9 cellular contexts compared by ENCODE assay signal in genomic region chr3:13111173-13111873, GRCh38. TPM values are rescaled to one million over a fixed set of nuclear protein-coding genes. Genes with fewer than 3 reads are reported as not detected.
DNase-seq lines count a peak whose midpoint lies in the region; ATAC-seq and TF ChIP-seq lines count a peak whose summit lies in the region.
"Had no signal": no experiment of that assay in that cellular context is flagged by ENCODE, and none has a peak within 500 bp of the region (broad histone marks: within the 10 kb centered on the region; RNA-seq: fewer than 3 reads in every experiment).

No MANE protein-coding gene starts in this region.

- no peaks in the 10 kb centered on the region for H3K36me3 ChIP-seq in colonic mucosa

- H3K4me1 ChIP-seq in colonic mucosa, result peaks cover 10% of the 10 kb centered on the region

- intact Hi-C loops in activated CD4-positive, alpha-beta T cell treated with anti-CD3 and anti-CD28 coated beads for 36 hours (cut with DNase I, micrococcal nuclease), result no loop called here
- intact Hi-C loops in colonic mucosa (cut with DNase I), result no loop called here

- no peak for DNase-seq in activated CD4-positive, alpha-beta T cell treated with anti-CD3 and anti-CD28 coated beads for 36 hours
- no peak for DNase-seq in activated CD4-positive, alpha-beta T cell treated with anti-CD3 and anti-CD28 coated beads, Interleukin-2, amount 50 U/mL, for 1 hour
- DNase-seq in colonic mucosa (peak; percentile 50), NCI-H748 (lab: John Stamatoyannopoulos, UW; ENCODE audit: unreplicated experiment) (no peak), GF-D8 (lab: John Stamatoyannopoulos, UW) (no peak), NCI-H774 (lab: John Stamatoyannopoulos, UW) (no peak)
- no peak for DNase-seq in stimulated activated effector memory CD8-positive, alpha-beta T cell treated with anti-CD3 and anti-CD28 coated beads, Interleukin-12 subunit alpha, Interleukin-12 subunit beta, amount 100 ng/mL, for 72 hours (ENCODE audit: low spot score in 2 of 2)

- H3K27ac ChIP-seq in colonic mucosa, result peak overlapping the region; percentile 64

- no peaks in the 10 kb centered on the region for H3K27me3 ChIP-seq in colonic mucosa

- no peak overlapping the region for H3K27ac Mint-ChIP-seq in activated CD4-positive, alpha-beta T cell treated with anti-CD3 and anti-CD28 coated beads for 36 hours
- no peak overlapping the region for H3K27ac Mint-ChIP-seq in stimulated activated effector memory CD8-positive, alpha-beta T cell treated with anti-CD3 and anti-CD28 coated beads, Interleukin-12 subunit alpha, Interleukin-12 subunit beta, amount 100 ng/mL, for 72 hours

- H3K9me3 ChIP-seq in colonic mucosa, result no peaks in the 10 kb centered on the region

- H3K9me3 Mint-ChIP-seq in activated CD4-positive, alpha-beta T cell treated with anti-CD3 and anti-CD28 coated beads for 36 hours (ENCODE audit: low read depth), result no peaks in the 10 kb centered on the region
- no peaks in the 10 kb centered on the region for H3K9me3 Mint-ChIP-seq in stimulated activated effector memory CD8-positive, alpha-beta T cell treated with anti-CD3 and anti-CD28 coated beads, Interleukin-12 subunit alpha, Interleukin-12 subunit beta, amount 100 ng/mL, for 72 hours
- H3K9me3 Mint-ChIP-seq: activated T-cell treated with anti-CD3 and anti-CD28 coated beads, Interleukin-2, amount 50 U/mL, for 24 hours had no signal

- POLR2A ChIA-PET in activated CD4-positive, alpha-beta T cell treated with anti-CD3 and anti-CD28 coated beads for 36 hours (lab: Charles Lee), result no interaction called here

- peaks cover 7% of the 10 kb centered on the region for H3K4me1 Mint-ChIP-seq in activated CD4-positive, alpha-beta T cell treated with anti-CD3 and anti-CD28 coated beads for 36 hours
- peaks cover 14% of the 10 kb centered on the region for H3K4me1 Mint-ChIP-seq in stimulated activated effector memory CD8-positive, alpha-beta T cell treated with anti-CD3 and anti-CD28 coated beads, Interleukin-12 subunit alpha, Interleukin-12 subunit beta, amount 100 ng/mL, for 72 hours

- CTCF ChIA-PET in activated CD4-positive, alpha-beta T cell treated with anti-CD3 and anti-CD28 coated beads for 36 hours (lab: Charles Lee), result interaction anchor here (0.6 to 1.0 kb wide), 2 partner anchors 21 to 197 kb away, joined by 3 read pairs; no protein-coding TSS in a partner anchor

- H3K27me3 Mint-ChIP-seq in activated CD4-positive, alpha-beta T cell treated with anti-CD3 and anti-CD28 coated beads for 36 hours, result no peaks in the 10 kb centered on the region
- H3K27me3 Mint-ChIP-seq: activated T-cell treated with anti-CD3 and anti-CD28 coated beads, Interleukin-2, amount 50 U/mL, for 24 hours had no signal

- ATAC-seq in activated CD4-positive, alpha-beta T cell treated with anti-CD3 and anti-CD28 coated beads for 36 hours, result peak; percentile 36
- peak; percentile 27 for ATAC-seq in HG03196 (IDR thresholded peaks at IDR 0.05; ENCODE audit: unreplicated experiment)
- ATAC-seq in stimulated activated effector memory CD8-positive, alpha-beta T cell treated with anti-CD3 and anti-CD28 coated beads, Interleukin-12 subunit alpha, Interleukin-12 subunit beta, amount 100 ng/mL, for 72 hours, result peak; percentile 11

- no peaks in the 10 kb centered on the region for H3K36me3 Mint-ChIP-seq in activated CD4-positive, alpha-beta T cell treated with anti-CD3 and anti-CD28 coated beads for 36 hours (ENCODE audit: low read depth)
- H3K36me3 Mint-ChIP-seq in stimulated activated effector memory CD8-positive, alpha-beta T cell treated with anti-CD3 and anti-CD28 coated beads, Interleukin-12 subunit alpha, Interleukin-12 subunit beta, amount 100 ng/mL, for 72 hours, result no peaks in the 10 kb centered on the region

- no peak overlapping the region for H3K9ac ChIP-seq in colonic mucosa (ENCODE audit: low read depth in 2 of 2, low read length in 2 of 2)

- no peak overlapping the region for H3K4me3 ChIP-seq in colonic mucosa

- no peak overlapping the region for H3K4me3 Mint-ChIP-seq in activated CD4-positive, alpha-beta T cell treated with anti-CD3 and anti-CD28 coated beads for 36 hours
- H3K4me3 Mint-ChIP-seq in stimulated activated effector memory CD8-positive, alpha-beta T cell treated with anti-CD3 and anti-CD28 coated beads, Interleukin-12 subunit alpha, Interleukin-12 subunit beta, amount 100 ng/mL, for 72 hours, result no peak overlapping the region
- H3K4me3 Mint-ChIP-seq: activated T-cell treated with anti-CD3 and anti-CD28 coated beads, Interleukin-2, amount 50 U/mL, for 24 hours had no signal

- no peak for TF ChIP-seq CTCF in colonic mucosa (IDR thresholded peaks at IDR 0.05)

RNA-seq across cellular contexts. Expression of gene IQSEC1, which starts 38.1 kb away (rescaled TPM):
- 10 to 100 TPM; 36.8 to 40.4 TPM for total RNA-seq in activated CD4-positive, alpha-beta T cell treated with anti-CD3 and anti-CD28 coated beads for 36 hours
- total RNA-seq in colonic mucosa, result 10 to 100 TPM; 14.8 to 19.2 TPM
